Comparison of ENCODE assay signal across 8 cellular contexts in genomic region chr4:139557506-139558110, GRCh38. TPM values are rescaled to one million over a fixed set of nuclear protein-coding genes. Genes with fewer than 3 reads are reported as not detected.
DNase-seq lines count a peak whose midpoint lies in the region; ATAC-seq and TF ChIP-seq lines count a peak whose summit lies in the region.

No MANE protein-coding gene starts in this region.

- H3K4me1 ChIP-seq in ACC112 (ENCODE audit: control insufficient read depth, insufficient read depth, low read length, unreplicated experiment) (peaks cover 25% of the 10 kb centered on the region), KMS-11 (ENCODE audit: low read depth, poor library complexity, severe bottlenecking) (peaks cover 42% of the 10 kb centered on the region), mammary epithelial cell (ENCODE audit: insufficient read depth, low read length) (peaks cover 15% of the 10 kb centered on the region), mucosa of stomach (ENCODE audit: control insufficient read depth, insufficient read depth, low read length) (peaks cover 19% of the 10 kb centered on the region)

- H3K27me3 ChIP-seq in ACC112 (ENCODE audit: insufficient read depth, low read length) (peaks cover 26% of the 10 kb centered on the region), KMS-11 (ENCODE audit: insufficient read depth, low read depth) (no peaks in the 10 kb centered on the region), mammary epithelial cell (ENCODE audit: insufficient read depth, low read length) (peaks cover 5% of the 10 kb centered on the region), mucosa of stomach (ENCODE audit: control insufficient read depth, insufficient read depth, low read length) (no peaks in the 10 kb centered on the region)

- TF ChIP-seq CTCF in KMS-11 (conservative IDR thresholded peaks at IDR 0.05; ENCODE audit: low read depth, low read length) (peak; percentile 4; the same call in 1 of the 2 replicates), mammary epithelial cell (conservative IDR thresholded peaks at IDR 0.05 in 1 of 2, IDR thresholded peaks at IDR 0.05 in 1 of 2; ENCODE audit: extremely low read depth in 1 of 2, insufficient read depth in 1 of 2, low read depth in 1 of 2, low read length in 2 of 2) (no peak)

- H3K4me2 ChIP-seq in KMS-11 (peak overlapping the region; percentile 79), mammary epithelial cell (ENCODE audit: insufficient read depth, low read depth, low read length) (peak overlapping the region; percentile 97)

- DNase-seq in mammary epithelial cell, result no peak
- no peak for DNase-seq in stimulated activated CD8-positive, alpha-beta memory T cell treated with anti-CD3 and anti-CD28 coated beads, Interleukin-4, amount 100 ng/mL, for 48 hours
- no peak for DNase-seq in NCI-H1105 (lab: John Stamatoyannopoulos, UW)

- 0 out of 2 replicates have a peak, but pooled peaks cover 4% of the 10 kb centered on the region for H4K20me1 ChIP-seq in KMS-11 (ENCODE audit: insufficient read depth)
- no peaks in the 10 kb centered on the region for H4K20me1 ChIP-seq in mammary epithelial cell (ENCODE audit: insufficient read depth, low read length)

- H3K79me2 ChIP-seq in ACC112 (ENCODE audit: control insufficient read depth, insufficient read depth, low read length, unreplicated experiment), result peaks cover 24% of the 10 kb centered on the region
- peaks cover 25% of the 10 kb centered on the region for H3K79me2 ChIP-seq in KMS-11 (ENCODE audit: insufficient read depth, low read depth)
- peaks cover 32% of the 10 kb centered on the region for H3K79me2 ChIP-seq in mammary epithelial cell (ENCODE audit: insufficient read depth, low read length)

- intact Hi-C loops in mammary epithelial cell (cut with micrococcal nuclease), result loop anchor here (1.0 to 10.0 kb wide), 3 partner anchors 11 to 383 kb away; partner anchors contain the start of gene ELF2

- H2AFZ ChIP-seq in ACC112 (ENCODE audit: low read length, unreplicated experiment) (peak overlapping the region; percentile 89), KMS-11 (ENCODE audit: low read depth) (peak overlapping the region; percentile 86), mammary epithelial cell (ENCODE audit: low read depth, low read length) (peak overlapping the region; percentile 90)

- in situ Hi-C loops in mammary epithelial cell (cut with MboI; ENCODE audit: low sequenced_read_pairs in 2 of 2), result no loop called here

- H3K27ac ChIP-seq in ACC112 (ENCODE audit: low read depth, low read length) (no peak overlapping the region), KMS-11 (peak overlapping the region; percentile 90), mammary epithelial cell (ENCODE audit: insufficient read depth, low read depth, low read length) (no peak overlapping the region)

- BruUV-seq in mammary epithelial cell (replicated peaks; lab: Mats Ljungman, UMichigan), result no TSS peak

- ATAC-seq in GM18517 (IDR thresholded peaks at IDR 0.05; ENCODE audit: unreplicated experiment), result no peak
- ATAC-seq in GM19395 (IDR thresholded peaks at IDR 0.05; ENCODE audit: unreplicated experiment), result no peak

- dilution Hi-C loops in mammary epithelial cell (cut with HindIII; ENCODE audit: low sequenced_read_pairs), result no loop called here

- CTCF ChIA-PET in mammary epithelial cell (lab: Charles Lee; ENCODE audit: low non-redundant PET), result no interaction called here

- no peaks in the 10 kb centered on the region for H3K36me3 ChIP-seq in ACC112 (ENCODE audit: insufficient read depth, low read length)
- H3K36me3 ChIP-seq in KMS-11 (ENCODE audit: insufficient read depth), result no peaks in the 10 kb centered on the region
- no peaks in the 10 kb centered on the region for H3K36me3 ChIP-seq in mammary epithelial cell (ENCODE audit: insufficient read depth, low read length)
- H3K36me3 ChIP-seq in mucosa of stomach (ENCODE audit: control insufficient read depth, insufficient read depth, low read length), result no peaks in the 10 kb centered on the region

- WGBS in mammary epithelial cell (ENCODE audit: low coverage, missing lambda C conversion rate), result 37% methylated on average over 3 of the region's 3 CpGs

- H3K4me3 ChIP-seq in ACC112 (ENCODE audit: low read depth, low read length) (peak overlapping the region; percentile 97), KMS-11 (IDR thresholded peaks at IDR 0.05; ENCODE audit: insufficient read depth, low read depth, low read length) (peak overlapping the region; percentile 33), mammary epithelial cell (replicated peaks in 1 of 3; ENCODE audit: insufficient read depth in 1 of 3, low read depth in 2 of 3, low read length in 3 of 3) (peak overlapping the region; percentile 77 to 91 (median 90)), mucosa of stomach (ENCODE audit: low read length) (peak overlapping the region; percentile 88)

- H3K9me3 ChIP-seq in mammary epithelial cell (replicated peaks; ENCODE audit: insufficient read depth, low read length) (no peaks in the 10 kb centered on the region), mucosa of stomach (ENCODE audit: control insufficient read depth, low read length) (no peaks in the 10 kb centered on the region)

- peak overlapping the region; percentile 97 for H3K9ac ChIP-seq in KMS-11
- H3K9ac ChIP-seq in mammary epithelial cell (ENCODE audit: insufficient read depth, low read length), result no peak overlapping the region
- H3K9ac ChIP-seq in mucosa of stomach (ENCODE audit: low read length), result peak overlapping the region; percentile 98

RNA-seq across cellular contexts. Expression of gene SETD7, which starts 1.6 kb away (rescaled TPM):
- 10 to 100 TPM; 43.6 to 72.2 TPM for total RNA-seq in mammary epithelial cell
- 12.1 TPM for polyA plus RNA-seq in mammary epithelial cell
- 70.5 TPM for polyA minus RNA-seq in mammary epithelial cell

Comparison
In these comparisons a context has a peak if more than half of its experiments do, and no peak if none do; other contexts are left out.
1. H3K4me3 ChIP-seq: peak in every context shown above with its lines; median percentile 97 in ACC112; 90 in mammary epithelial cell; 88 in mucosa of stomach; 33 in KMS-11.